Comparison of ENCODE assay signal across 1 cellular context in the genomic region with DNA sequence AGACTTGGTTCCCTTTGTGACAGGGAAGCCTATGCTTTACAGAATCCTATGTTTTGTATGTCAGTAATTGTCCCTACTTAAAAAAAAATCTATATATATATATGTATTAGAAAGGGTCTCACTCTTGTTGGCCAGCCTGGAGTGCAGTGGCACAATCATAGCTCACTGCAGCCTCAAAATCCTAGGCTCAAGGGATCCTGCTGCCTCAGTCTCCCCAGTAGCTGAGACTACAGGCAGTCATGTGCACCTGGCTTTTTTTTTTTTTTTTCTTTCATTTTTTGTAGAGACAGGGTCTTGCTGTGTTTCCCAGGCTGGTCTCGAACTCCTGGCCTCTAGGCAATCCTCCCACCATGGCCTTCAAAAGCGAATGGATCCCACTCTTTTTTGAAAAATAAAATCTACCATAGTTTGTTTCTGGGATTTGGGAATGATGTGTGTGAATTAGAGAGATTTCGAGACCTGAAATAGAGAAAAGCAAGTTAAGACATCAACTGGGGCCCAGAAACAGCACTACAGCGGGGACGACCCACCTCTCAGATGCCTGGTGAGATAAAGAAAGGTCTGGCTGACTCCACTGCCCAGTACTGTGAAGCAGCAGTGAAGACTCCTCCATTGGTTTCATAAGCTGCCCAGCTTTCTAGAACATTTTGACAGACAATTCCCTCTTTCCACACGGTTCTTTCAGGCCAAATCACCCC.
TF ChIP-seq lines count a peak whose summit lies in the region.

No MANE protein-coding gene starts in this region.

TF ChIP-seq in K562, 482 proteins besides CTCF, POLR2A, EP300 and RAD21:
- TF ChIP-seq, protein P1, sequence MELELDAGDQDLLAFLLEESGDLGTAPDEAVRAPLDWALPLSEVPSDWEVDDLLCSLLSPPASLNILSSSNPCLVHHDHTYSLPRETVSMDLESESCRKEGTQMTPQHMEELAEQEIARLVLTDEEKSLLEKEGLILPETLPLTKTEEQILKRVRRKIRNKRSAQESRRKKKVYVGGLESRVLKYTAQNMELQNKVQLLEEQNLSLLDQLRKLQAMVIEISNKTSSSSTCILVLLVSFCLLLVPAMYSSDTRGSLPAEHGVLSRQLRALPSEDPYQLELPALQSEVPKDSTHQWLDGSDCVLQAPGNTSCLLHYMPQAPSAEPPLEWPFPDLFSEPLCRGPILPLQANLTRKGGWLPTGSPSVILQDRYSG (tag; conservative IDR thresholded peaks at IDR 0.05; ENCODE audit: low read depth) = no peak; the same call in 1 of the 2 replicates
- TF ChIP-seq, protein P2, sequence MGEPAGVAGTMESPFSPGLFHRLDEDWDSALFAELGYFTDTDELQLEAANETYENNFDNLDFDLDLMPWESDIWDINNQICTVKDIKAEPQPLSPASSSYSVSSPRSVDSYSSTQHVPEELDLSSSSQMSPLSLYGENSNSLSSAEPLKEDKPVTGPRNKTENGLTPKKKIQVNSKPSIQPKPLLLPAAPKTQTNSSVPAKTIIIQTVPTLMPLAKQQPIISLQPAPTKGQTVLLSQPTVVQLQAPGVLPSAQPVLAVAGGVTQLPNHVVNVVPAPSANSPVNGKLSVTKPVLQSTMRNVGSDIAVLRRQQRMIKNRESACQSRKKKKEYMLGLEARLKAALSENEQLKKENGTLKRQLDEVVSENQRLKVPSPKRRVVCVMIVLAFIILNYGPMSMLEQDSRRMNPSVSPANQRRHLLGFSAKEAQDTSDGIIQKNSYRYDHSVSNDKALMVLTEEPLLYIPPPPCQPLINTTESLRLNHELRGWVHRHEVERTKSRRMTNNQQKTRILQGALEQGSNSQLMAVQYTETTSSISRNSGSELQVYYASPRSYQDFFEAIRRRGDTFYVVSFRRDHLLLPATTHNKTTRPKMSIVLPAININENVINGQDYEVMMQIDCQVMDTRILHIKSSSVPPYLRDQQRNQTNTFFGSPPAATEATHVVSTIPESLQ (CRISPR knock-in tag; IDR thresholded peaks at IDR 0.05) = no peak
- TF ChIP-seq ZKSCAN1 (IDR thresholded peaks at IDR 0.05; ENCODE audit: low read depth, low read length) (no peak), ZNF41 (CRISPR knock-in tag; conservative IDR thresholded peaks at IDR 0.05) (0 out of 2 replicates have a peak, but pooled peaks have one; percentile 17), GATA2 (CRISPR knock-in tag; IDR thresholded peaks at IDR 0.05) (peak; percentile 31; the same call in 1 of the 2 replicates), MEF2A (IDR thresholded peaks at IDR 0.05; ENCODE audit: control insufficient read depth, low read depth, low read length) (no peak), ARID2 (IDR thresholded peaks at IDR 0.05) (no peak), NONO (IDR thresholded peaks at IDR 0.05; ENCODE audit: low read depth in 2 of 2, low read length in 1 of 2) (no peak), LCOR (CRISPR knock-in tag; IDR thresholded peaks at IDR 0.05) (no peak), ZNF561 (CRISPR knock-in tag; conservative IDR thresholded peaks at IDR 0.05) (no peak), ZNF583 (CRISPR knock-in tag; IDR thresholded peaks at IDR 0.05) (no peak), SIN3B (IDR thresholded peaks at IDR 0.05; ENCODE audit: low read depth) (no peak), PURB (CRISPR knock-in tag; IDR thresholded peaks at IDR 0.05; ENCODE audit: low read depth) (no peak), BCOR (IDR thresholded peaks at IDR 0.05) (0 out of 2 replicates have a peak, but pooled peaks have one; percentile 28), KDM5B (IDR thresholded peaks at IDR 0.05; ENCODE audit: insufficient replicate concordance, low read depth, low read length) (peak; percentile 31), TCF3 (CRISPR knock-in tag; IDR thresholded peaks at IDR 0.05) (no peak), BRD9 (IDR thresholded peaks at IDR 0.05; ENCODE audit: low read depth, partially characterized antibody) (no peak), ARNT (IDR thresholded peaks at IDR 0.05) (0 out of 4 replicates have a peak, but pooled peaks of 1 of the 2 experiments have one; percentile 28)
- TF ChIP-seq, protein P3, sequence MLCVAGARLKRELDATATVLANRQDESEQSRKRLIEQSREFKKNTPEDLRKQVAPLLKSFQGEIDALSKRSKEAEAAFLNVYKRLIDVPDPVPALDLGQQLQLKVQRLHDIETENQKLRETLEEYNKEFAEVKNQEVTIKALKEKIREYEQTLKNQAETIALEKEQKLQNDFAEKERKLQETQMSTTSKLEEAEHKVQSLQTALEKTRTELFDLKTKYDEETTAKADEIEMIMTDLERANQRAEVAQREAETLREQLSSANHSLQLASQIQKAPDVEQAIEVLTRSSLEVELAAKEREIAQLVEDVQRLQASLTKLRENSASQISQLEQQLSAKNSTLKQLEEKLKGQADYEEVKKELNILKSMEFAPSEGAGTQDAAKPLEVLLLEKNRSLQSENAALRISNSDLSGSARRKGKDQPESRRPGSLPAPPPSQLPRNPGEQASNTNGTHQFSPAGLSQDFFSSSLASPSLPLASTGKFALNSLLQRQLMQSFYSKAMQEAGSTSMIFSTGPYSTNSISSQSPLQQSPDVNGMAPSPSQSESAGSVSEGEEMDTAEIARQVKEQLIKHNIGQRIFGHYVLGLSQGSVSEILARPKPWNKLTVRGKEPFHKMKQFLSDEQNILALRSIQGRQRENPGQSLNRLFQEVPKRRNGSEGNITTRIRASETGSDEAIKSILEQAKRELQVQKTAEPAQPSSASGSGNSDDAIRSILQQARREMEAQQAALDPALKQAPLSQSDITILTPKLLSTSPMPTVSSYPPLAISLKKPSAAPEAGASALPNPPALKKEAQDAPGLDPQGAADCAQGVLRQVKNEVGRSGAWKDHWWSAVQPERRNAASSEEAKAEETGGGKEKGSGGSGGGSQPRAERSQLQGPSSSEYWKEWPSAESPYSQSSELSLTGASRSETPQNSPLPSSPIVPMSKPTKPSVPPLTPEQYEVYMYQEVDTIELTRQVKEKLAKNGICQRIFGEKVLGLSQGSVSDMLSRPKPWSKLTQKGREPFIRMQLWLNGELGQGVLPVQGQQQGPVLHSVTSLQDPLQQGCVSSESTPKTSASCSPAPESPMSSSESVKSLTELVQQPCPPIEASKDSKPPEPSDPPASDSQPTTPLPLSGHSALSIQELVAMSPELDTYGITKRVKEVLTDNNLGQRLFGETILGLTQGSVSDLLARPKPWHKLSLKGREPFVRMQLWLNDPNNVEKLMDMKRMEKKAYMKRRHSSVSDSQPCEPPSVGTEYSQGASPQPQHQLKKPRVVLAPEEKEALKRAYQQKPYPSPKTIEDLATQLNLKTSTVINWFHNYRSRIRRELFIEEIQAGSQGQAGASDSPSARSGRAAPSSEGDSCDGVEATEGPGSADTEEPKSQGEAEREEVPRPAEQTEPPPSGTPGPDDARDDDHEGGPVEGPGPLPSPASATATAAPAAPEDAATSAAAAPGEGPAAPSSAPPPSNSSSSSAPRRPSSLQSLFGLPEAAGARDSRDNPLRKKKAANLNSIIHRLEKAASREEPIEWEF (CRISPR knock-in tag; IDR thresholded peaks at IDR 0.05) = 0 out of 2 replicates have a peak, but pooled peaks have one; percentile 41
- TF ChIP-seq, protein P4, sequence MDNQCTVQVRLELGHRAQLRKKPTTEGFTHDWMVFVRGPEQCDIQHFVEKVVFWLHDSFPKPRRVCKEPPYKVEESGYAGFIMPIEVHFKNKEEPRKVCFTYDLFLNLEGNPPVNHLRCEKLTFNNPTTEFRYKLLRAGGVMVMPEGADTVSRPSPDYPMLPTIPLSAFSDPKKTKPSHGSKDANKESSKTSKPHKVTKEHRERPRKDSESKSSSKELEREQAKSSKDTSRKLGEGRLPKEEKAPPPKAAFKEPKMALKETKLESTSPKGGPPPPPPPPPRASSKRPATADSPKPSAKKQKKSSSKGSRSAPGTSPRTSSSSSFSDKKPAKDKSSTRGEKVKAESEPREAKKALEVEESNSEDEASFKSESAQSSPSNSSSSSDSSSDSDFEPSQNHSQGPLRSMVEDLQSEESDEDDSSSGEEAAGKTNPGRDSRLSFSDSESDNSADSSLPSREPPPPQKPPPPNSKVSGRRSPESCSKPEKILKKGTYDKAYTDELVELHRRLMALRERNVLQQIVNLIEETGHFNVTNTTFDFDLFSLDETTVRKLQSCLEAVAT (IDR thresholded peaks at IDR 0.05) = no peak; a peak in 1 of 4 replicates
- TF ChIP-seq, protein P5, sequence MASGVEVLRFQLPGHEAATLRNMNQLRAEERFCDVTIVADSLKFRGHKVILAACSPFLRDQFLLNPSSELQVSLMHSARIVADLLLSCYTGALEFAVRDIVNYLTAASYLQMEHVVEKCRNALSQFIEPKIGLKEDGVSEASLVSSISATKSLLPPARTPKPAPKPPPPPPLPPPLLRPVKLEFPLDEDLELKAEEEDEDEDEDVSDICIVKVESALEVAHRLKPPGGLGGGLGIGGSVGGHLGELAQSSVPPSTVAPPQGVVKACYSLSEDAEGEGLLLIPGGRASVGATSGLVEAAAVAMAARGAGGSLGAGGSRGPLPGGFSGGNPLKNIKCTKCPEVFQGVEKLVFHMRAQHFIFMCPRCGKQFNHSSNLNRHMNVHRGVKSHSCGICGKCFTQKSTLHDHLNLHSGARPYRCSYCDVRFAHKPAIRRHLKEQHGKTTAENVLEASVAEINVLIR (CRISPR knock-in tag; IDR thresholded peaks at IDR 0.05) = no peak
